In the genomic region with DNA sequence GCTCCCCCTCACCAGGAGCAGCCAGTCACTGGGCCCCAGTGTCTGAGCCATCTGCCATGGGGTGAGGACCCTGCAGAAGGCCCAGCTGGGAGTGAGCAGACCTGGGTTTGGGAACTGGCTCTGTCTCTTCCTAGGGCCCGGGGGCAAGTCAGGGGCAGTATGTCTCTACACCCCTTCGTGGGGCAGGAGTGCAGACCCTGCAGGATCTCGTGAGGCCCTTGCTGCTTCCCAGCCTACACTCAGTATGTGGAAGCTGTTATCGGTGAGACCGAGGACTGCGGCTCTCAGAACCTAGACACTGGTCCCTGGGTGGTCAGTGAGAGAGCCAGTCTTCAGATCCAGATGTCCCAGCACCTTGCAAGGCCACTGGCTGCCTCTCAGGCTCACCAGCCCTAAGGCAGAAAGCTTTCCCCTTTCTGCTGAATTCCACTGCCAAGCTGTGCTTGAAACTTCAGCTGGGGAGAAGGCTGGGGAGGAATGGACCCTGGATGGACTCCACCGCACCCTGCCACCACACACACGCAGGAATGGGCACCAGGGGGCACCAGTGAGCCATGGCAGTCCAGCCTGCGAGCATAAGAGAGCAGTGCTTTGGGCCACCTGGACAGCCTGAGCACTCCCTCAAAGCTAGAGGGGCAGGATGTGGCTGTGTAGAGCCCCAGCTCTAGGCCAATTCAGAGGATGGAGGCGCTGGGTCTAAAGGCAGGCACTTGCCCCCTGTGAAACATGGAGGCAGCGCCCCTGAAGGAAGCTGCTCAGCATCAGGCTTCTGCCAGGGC, we compare ENCODE assay signal across 8 cellular contexts. TPM values are rescaled to one million over a fixed set of nuclear protein-coding genes. Genes with fewer than 3 reads are reported as not detected.
A peak's percentile ranks its signal among the peaks of the same experiment; 100 is the strongest.
DNase-seq lines count a peak whose midpoint lies in the region; ATAC-seq and TF ChIP-seq lines count a peak whose summit lies in the region.

No MANE protein-coding gene starts in this region.

- peak; percentile 97 for ATAC-seq in GM18502 (IDR thresholded peaks at IDR 0.05; ENCODE audit: poor library complexity, unreplicated experiment)
- ATAC-seq in HG02884 (IDR thresholded peaks at IDR 0.05; ENCODE audit: unreplicated experiment): peak; percentile 96
- peak; percentile 73 to 82 for ATAC-seq in activated CD4-positive, CD25-positive, alpha-beta regulatory T cell treated with anti-CD3 and anti-CD28 coated beads, Interleukin-2, amount 50 U/mL, for 24 hours

- CTCF ChIA-PET in AG04450 (lab: Charles Lee): interaction anchor here (0.5 to 3.3 kb wide), 22 partner anchors 9 to 1156 kb away, joined by 3 to 37 read pairs (median 6); partner anchors contain the start of gene ZNF22

- DNase-seq in AG04450 (ENCODE audit: low read depth, low spot score): peak; percentile 63
- DNase-seq in NCI-H146 treated with DMSO at 0.1 percent for 48 hours (lab: John Stamatoyannopoulos, UW; ENCODE audit: unreplicated experiment): peak; percentile 21
- DNase-seq in caudate nucleus (lab: John Stamatoyannopoulos, UW): peak; percentile 17 to 88 (median 75)
- peak; percentile 85 to 90 for DNase-seq in stimulated activated CD4-positive, alpha-beta T cell treated with anti-CD3 and anti-CD28 coated beads, Interleukin-2, amount 100 ng/mL, for 48 hours

- POLR2A ChIA-PET in AG04450 (lab: Yijun Ruan, JAX): no interaction called here

- no peaks in the 10 kb centered on the region for H3K9me3 ChIP-seq in AG04450 (ENCODE audit: control insufficient read depth, insufficient read depth, low read length)

- no peak overlapping the region for H3K4me3 ChIP-seq in AG04450 (ENCODE audit: low read depth, low read length)

- H3K27me3 ChIP-seq in AG04450 (ENCODE audit: control insufficient read depth, insufficient read depth, low read length) (peaks cover 6% of the 10 kb centered on the region), layer of hippocampus (ENCODE audit: control insufficient read depth, insufficient read depth, low read length) (no peaks in the 10 kb centered on the region)

- H3K27ac ChIP-seq in AG04450 (ENCODE audit: low read depth, low read length): no peak overlapping the region
- no peak overlapping the region for H3K27ac ChIP-seq in caudate nucleus (ENCODE audit: low read depth, low read length)
- H3K27ac ChIP-seq in layer of hippocampus (ENCODE audit: low read depth, low read length): peak overlapping the region; percentile 36

- TF ChIP-seq CTCF in AG04450 (IDR thresholded peaks at IDR 0.05; ENCODE audit: low read depth, low read length): peak; percentile 98

RNA-seq across cellular contexts. Expression of gene TMEM72, which starts 21.4 kb away (rescaled TPM):
- polyA plus RNA-seq in AG04450 (2011; rRNA removed): not detected in 2 replicates
- not detected in 2 replicates for polyA minus RNA-seq in AG04450 (2011; rRNA and poly(A)+ RNA removed)

RNA-seq across cellular contexts. Expression of gene RASSF4, which starts 27.1 kb away (rescaled TPM):
- polyA plus RNA-seq in AG04450 (2011; rRNA removed): 11.2 and 13.0 TPM in 2 replicates
- polyA minus RNA-seq in AG04450 (2011; rRNA and poly(A)+ RNA removed): 12.9 and 13.1 TPM in 2 replicates

RNA-seq across cellular contexts. Expression of gene DEPP1, which starts 46.1 kb away (rescaled TPM):
- polyA plus RNA-seq in AG04450 (2011; rRNA removed): 31.1 and 50.3 TPM in 2 replicates
- 70.4 and 97.9 TPM in 2 replicates for polyA minus RNA-seq in AG04450 (2011; rRNA and poly(A)+ RNA removed)

Comparison
In these comparisons a context has a peak if more than half of its experiments do, and no peak if none do; other contexts are left out.
1. DNase-seq: peak in every context shown above with its lines; median percentile 88 in stimulated activated CD4-positive, alpha-beta T cell treated with anti-CD3 and anti-CD28 coated beads, Interleukin-2, amount 100 ng/mL, for 48 hours; 75 in caudate nucleus; 63 in AG04450; 21 in NCI-H146 treated with DMSO at 0.1 percent for 48 hours.